In the genomic region with DNA sequence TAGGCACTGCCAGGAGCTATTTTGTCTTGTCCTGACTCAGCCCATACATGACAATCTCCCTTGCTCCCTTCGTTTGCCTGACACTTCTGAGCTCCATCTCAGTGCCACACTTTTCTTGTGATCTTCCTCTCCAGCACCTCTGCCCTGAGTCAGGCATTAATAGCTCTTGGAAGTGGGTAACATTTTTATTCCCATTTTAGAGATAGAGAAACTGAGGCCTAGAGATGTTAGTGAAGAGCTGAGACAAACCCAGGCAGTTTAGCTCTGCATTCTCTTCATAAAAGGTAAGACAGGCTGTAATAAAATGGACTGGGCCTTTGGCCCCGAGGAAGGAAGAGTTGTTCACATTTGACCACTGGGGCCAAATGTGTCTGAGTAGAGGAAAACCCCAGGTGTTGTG, we compare ENCODE assay signal across 34 cellular contexts.
"Had no signal": no experiment of that assay in that cellular context is flagged by ENCODE, and none has a peak within 500 bp of the region (broad histone marks: within the 10 kb centered on the region; RNA-seq: fewer than 3 reads in every experiment).

No MANE protein-coding gene starts in this region.

- H3K36me3 ChIP-seq: MG63 had no signal

- H3K27me3 ChIP-seq: MG63 had no signal

- DNase-seq: Karpas-422, Kasumi-1, MG63, MM.1S, MV-4-11, NCI-H1048, NCI-H1092, NCI-H1092 treated with DMSO at 0.1 percent for 48 hours, NCI-H1105, NCI-H1105 treated with DMSO at 0.1 percent for 48 hours, NCI-H1417, NCI-H1417 treated with DMSO at 0.1 percent for 48 hours, NCI-H1436, NCI-H1436 treated with DMSO at 0.1 percent for 48 hours, NCI-H146, NCI-H1694, NCI-H1694 treated with DMSO at 0.1 percent for 48 hours, NCI-H187, NCI-H187 treated with DMSO at 0.1 percent for 48 hours, NCI-H1930, NCI-H2029, NCI-H2029 treated with DMSO at 0.1 percent for 48 hours, NCI-H2081, NCI-H2081 treated with DMSO at 0.1 percent for 48 hours, NCI-H2107, NCI-H2171, NCI-H2171 treated with DMSO at 0.1 percent for 48 hours, NCI-H2227 treated with DMSO at 0.1 percent for 48 hours, NCI-H226, NCI-H345, NCI-H446, NCI-H446 treated with DMSO at 0.1 percent for 48 hours, NCI-H510A, NCI-H510A treated with DMSO at 0.1 percent for 48 hours had no signal

- H3K9me3 ChIP-seq: MG63 had no signal

- H3K4me3 ChIP-seq: MG63 had no signal
